Comparison of ENCODE assay signal across 10 cellular contexts in genomic region chr13:108859202-108860012, GRCh38.
A peak's percentile ranks its signal among the peaks of the same experiment; 100 is the strongest.
DNase-seq lines count a peak whose midpoint lies in the region; TF ChIP-seq lines count a peak whose summit lies in the region.
"Had no signal": no experiment of that assay in that cellular context is flagged by ENCODE, and none has a peak within 500 bp of the region (broad histone marks: within the 10 kb centered on the region; RNA-seq: fewer than 3 reads in every experiment).

No MANE protein-coding gene starts in this region.

- H3K4me3 Mint-ChIP-seq in Calu3 (ENCODE audit: low read depth, unreplicated experiment): no peak overlapping the region

- no peak overlapping the region for H2AK5ac ChIP-seq in neuronal stem cell (ENCODE audit: low read depth, low read length)

- H3K4me2 ChIP-seq in neuronal stem cell (ENCODE audit: insufficient read depth, low read length, poor library complexity, severe bottlenecking): no peak overlapping the region

- H3K79me1 ChIP-seq in neuronal stem cell (ENCODE audit: low read depth, low read length): no peaks in the 10 kb centered on the region

- no peak overlapping the region for H2BK120ac ChIP-seq in neuronal stem cell (ENCODE audit: low read depth, low read length)

- no peak for DNase-seq in Calu3
- DNase-seq in MG63: peak; percentile 70
- DNase-seq in choroid plexus epithelial cell (ENCODE audit: low read depth): peak; percentile 94
- no peak for DNase-seq in neuronal stem cell (ENCODE audit: low spot score)
- no peak for DNase-seq in NOMO-1 treated with dmso at 0.1 percent for 144 hours (lab: John Stamatoyannopoulos, UW; ENCODE audit: unreplicated experiment)
- DNase-seq in NCI-H128 (lab: John Stamatoyannopoulos, UW; ENCODE audit: unreplicated experiment): no peak
- DNase-seq in NCI-H1694 (lab: John Stamatoyannopoulos, UW): no peak
- no peak for DNase-seq in SIG-M5 treated with dmso at 0.1 percent for 504 hours (lab: John Stamatoyannopoulos, UW; ENCODE audit: unreplicated experiment)
- DNase-seq: activated T-cell treated with anti-CD3 and anti-CD28 coated beads, Interleukin-2, amount 50 U/mL, for 48 hours; midbrain had no signal

- CTCF ChIA-PET in Calu3 (lab: Charles Lee): no interaction called here

- H3K4ac ChIP-seq in neuronal stem cell (ENCODE audit: low read length): no peak overlapping the region

- no peak overlapping the region for H3K27ac ChIP-seq in neuronal stem cell (replicated peaks; ENCODE audit: low read length)

- no peaks in the 10 kb centered on the region for H3K27me3 Mint-ChIP-seq in Calu3 (ENCODE audit: unreplicated experiment)

- no CpG with 5 or more reads among the region's 8 CpGs for WGBS in neuronal stem cell (ENCODE audit: extremely low coverage in 2 of 2, insufficient read length in 2 of 2, insufficient replicate concordance in 1 of 2), 2 donors

- H3K4me1 Mint-ChIP-seq in Calu3 (ENCODE audit: low read depth, unreplicated experiment): peaks cover 11% of the 10 kb centered on the region

- no peak overlapping the region for H2BK12ac ChIP-seq in neuronal stem cell (ENCODE audit: low read length)

- no peak overlapping the region for H4K91ac ChIP-seq in neuronal stem cell (ENCODE audit: low read depth, low read length, poor library complexity)

- no TSS peak for BruUV-seq in Calu3 (replicated peaks; lab: Mats Ljungman, UMichigan)

- H3K27me3 ChIP-seq in MG63 (no peaks in the 10 kb centered on the region), neuronal stem cell (ENCODE audit: control insufficient read depth in 3 of 3, insufficient read depth in 3 of 3, low read depth in 1 of 3, low read length in 3 of 3) (no peaks in the 10 kb centered on the region)

- peak overlapping the region; percentile 81 for H2AFZ ChIP-seq in neuronal stem cell (ENCODE audit: low read length)

- H2BK15ac ChIP-seq in neuronal stem cell (ENCODE audit: low read length): no peak overlapping the region

- H3K27ac Mint-ChIP-seq in Calu3 (ENCODE audit: unreplicated experiment): peak overlapping the region; percentile 13

- H3K4me3 ChIP-seq in MG63 (peak overlapping the region; percentile 31), choroid plexus epithelial cell (ENCODE audit: low read depth, low read length) (peak overlapping the region; percentile 28), neuronal stem cell (ENCODE audit: low read length in 2 of 2) (no peak overlapping the region)

- peaks cover 2% of the 10 kb centered on the region for H3K9me3 Mint-ChIP-seq in Calu3 (ENCODE audit: low read depth, unreplicated experiment)

- no peaks in the 10 kb centered on the region for H3K36me3 ChIP-seq in MG63
- H3K36me3 ChIP-seq in neuronal stem cell (replicated peaks in 1 of 2; ENCODE audit: control insufficient read depth in 2 of 2, insufficient read depth in 2 of 2, low read length in 2 of 2): no peaks in the 10 kb centered on the region

- H3K18ac ChIP-seq in neuronal stem cell (ENCODE audit: low read length): no peak overlapping the region

- H3K9me3 ChIP-seq in MG63 (peaks cover 2% of the 10 kb centered on the region; the same call in 1 of the 2 replicates), neuronal stem cell (replicated peaks in 1 of 2; ENCODE audit: control insufficient read depth in 2 of 2, insufficient read depth in 1 of 2, low read depth in 1 of 2, low read length in 2 of 2) (no peaks in the 10 kb centered on the region)

- no peak overlapping the region for H3K14ac ChIP-seq in neuronal stem cell (ENCODE audit: low read length)

- intact Hi-C loops in Calu3 (cut with micrococcal nuclease; ENCODE audit: unreplicated experiment): no loop called here

- no peaks in the 10 kb centered on the region for H3K36me3 Mint-ChIP-seq in Calu3 (ENCODE audit: insufficient read depth, unreplicated experiment)

- no peak overlapping the region for H3K23ac ChIP-seq in neuronal stem cell (ENCODE audit: low read depth, low read length, poor library complexity)

- H3K4me1 ChIP-seq in neuronal stem cell (ENCODE audit: control insufficient read depth in 2 of 2, insufficient read depth in 1 of 2, low read depth in 1 of 2, low read length in 2 of 2): peaks cover 0 to 5% of the 10 kb centered on the region in 2 donors

- TF ChIP-seq CTCF in Calu3 (IDR thresholded peaks at IDR 0.05; ENCODE audit: unreplicated experiment) (no peak), choroid plexus epithelial cell (conservative IDR thresholded peaks at IDR 0.05; ENCODE audit: low read depth, low read length) (no peak)

- no peak overlapping the region for H4K8ac ChIP-seq in neuronal stem cell (ENCODE audit: low read depth, low read length)

- no peak overlapping the region for H2BK5ac ChIP-seq in neuronal stem cell (ENCODE audit: low read length)

- no peak overlapping the region for H3K9ac ChIP-seq in neuronal stem cell (ENCODE audit: low read depth, low read length, poor library complexity)

Comparison
In these comparisons a context has a peak if more than half of its experiments do, and no peak if none do; other contexts are left out.
1. DNase-seq: peak in MG63 (single experiment) and choroid plexus epithelial cell (single experiment); none in Calu3 (single experiment), neuronal stem cell (single experiment), NOMO-1 treated with dmso at 0.1 percent for 144 hours (single experiment), NCI-H128 (single experiment), NCI-H1694 (single experiment) and SIG-M5 treated with dmso at 0.1 percent for 504 hours (single experiment).
2. H3K4me3 ChIP-seq: peak in MG63 (single experiment) and choroid plexus epithelial cell (single experiment); none in neuronal stem cell (0 of 2).